ENCODE assay signal across 8 cellular contexts in the genomic region with DNA sequence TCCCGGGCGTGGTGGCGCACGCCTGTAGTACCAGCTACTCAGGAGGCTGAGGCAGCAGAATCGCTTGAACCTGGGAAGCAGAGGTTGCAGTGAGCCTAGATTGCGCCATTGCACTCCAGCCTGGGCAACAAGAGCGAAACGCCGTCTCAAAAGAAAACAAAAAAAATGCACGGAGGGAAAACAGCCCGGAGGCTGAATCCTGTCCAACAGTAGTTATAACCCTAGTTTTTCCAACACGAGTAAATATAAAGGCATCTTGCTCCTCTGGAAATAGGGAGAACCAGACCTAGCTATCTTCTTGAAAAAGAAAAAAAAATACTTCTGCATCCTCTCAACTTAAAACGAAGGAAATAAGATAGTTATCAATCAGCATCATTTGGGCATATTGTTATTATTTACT.
DNase-seq lines count a peak whose midpoint lies in the region; ATAC-seq and TF ChIP-seq lines count a peak whose summit lies in the region.
"Not testable (repeated sequence)": the region's sequence is repeated elsewhere in the genome, so short reads cannot be mapped to it uniquely, and the experiment has no call there.

No MANE protein-coding gene starts in this region.

- not testable (repeated sequence) for H3K9me3 Mint-ChIP-seq in activated naive CD4-positive, alpha-beta T cell treated with anti-CD3 and anti-CD28 coated beads, Interleukin-2, amount 10 ng/mL, durations not matched to agents 7 days and 5 days; effector memory CD8-positive, alpha-beta T cell; nephron; stimulated activated naive CD8-positive, alpha-beta T cell treated with anti-CD3 and anti-CD28 coated beads, Interleukin-15, Interleukin-2, amounts not matched to agents 100 ng/mL and 50 ng/mL, for 24 hours

- 78% methylated on average over 13 of the region's 13 CpGs for WGBS in hepatocyte (ENCODE audit: low lambda C conversion rate, missing lambda C conversion rate)

- TF ChIP-seq CTCF in AG04449 (IDR thresholded peaks at IDR 0.05; ENCODE audit: insufficient read depth, low read length, missing control alignments); HEK293 (tag by site-specific recombination; IDR thresholded peaks at IDR 0.05); RWPE1 (conservative IDR thresholded peaks at IDR 0.05; ENCODE audit: low read depth); hepatocyte (IDR thresholded peaks at IDR 0.05; ENCODE audit: poor library complexity); nephron (IDR thresholded peaks at IDR 0.05; ENCODE audit: unreplicated experiment in 3 of 3): not testable (repeated sequence)

- not testable (repeated sequence) for DNase-seq in AG04449 (ENCODE audit: low read depth, low spot score); RWPE1 (ENCODE audit: low spot score); activated naive CD4-positive, alpha-beta T cell treated with anti-CD3 and anti-CD28 coated beads, Interleukin-2, amount 10 ng/mL, durations not matched to agents 7 days and 5 days; effector memory CD8-positive, alpha-beta T cell; hepatocyte (ENCODE audit: low spot score)

- POLR2A ChIA-PET in AG04449 (lab: Yijun Ruan, JAX): interaction anchor here (0.9 to 1.9 kb wide), 4 partner anchors 21 to 544 kb away, joined by 3 to 6 read pairs (median 5); no protein-coding TSS in a partner anchor
- POLR2A ChIA-PET in HEK293 (lab: Yijun Ruan, JAX): interaction anchor here (0.8 to 1.4 kb wide), 2 partner anchors 31 to 124 kb away, joined by 3 to 4 read pairs; no protein-coding TSS in a partner anchor
- POLR2A ChIA-PET in RWPE1 (lab: Yijun Ruan, JAX; ENCODE audit: low non-redundant PET): not testable (repeated sequence)

- H3K79me2 ChIP-seq in hepatocyte: not testable (repeated sequence)

- not testable (repeated sequence) for H3K27ac Mint-ChIP-seq in activated naive CD4-positive, alpha-beta T cell treated with anti-CD3 and anti-CD28 coated beads, Interleukin-2, amount 10 ng/mL, durations not matched to agents 7 days and 5 days
- H3K27ac Mint-ChIP-seq in effector memory CD8-positive, alpha-beta T cell: peak overlapping the region; percentile 89 to 94
- peak overlapping the region in 2 of 3 experiments; percentile 8 to 83 for H3K27ac Mint-ChIP-seq in nephron
- H3K27ac Mint-ChIP-seq in stimulated activated naive CD8-positive, alpha-beta T cell treated with anti-CD3 and anti-CD28 coated beads, Interleukin-15, Interleukin-2, amounts not matched to agents 100 ng/mL and 50 ng/mL, for 24 hours: peak overlapping the region; percentile 93

- not testable (repeated sequence) for H3K9me3 ChIP-seq in HEK293 (ENCODE audit: control insufficient read depth, insufficient read depth, low read depth, low read length); hepatocyte (ENCODE audit: low read depth)

- not testable (repeated sequence) for H4K20me1 ChIP-seq in hepatocyte (ENCODE audit: insufficient read depth, poor library complexity, severe bottlenecking)

- H3K4me1 Mint-ChIP-seq in activated naive CD4-positive, alpha-beta T cell treated with anti-CD3 and anti-CD28 coated beads, Interleukin-2, amount 10 ng/mL, durations not matched to agents 7 days and 5 days: peaks cover 17% of the 10 kb centered on the region
- peaks cover 9 to 11% of the 10 kb centered on the region in 2 donors for H3K4me1 Mint-ChIP-seq in effector memory CD8-positive, alpha-beta T cell (ENCODE audit: low read depth in 2 of 2)
- peaks cover 15% of the 10 kb centered on the region for H3K4me1 Mint-ChIP-seq in nephron
- peaks cover 23% of the 10 kb centered on the region for H3K4me1 Mint-ChIP-seq in stimulated activated naive CD8-positive, alpha-beta T cell treated with anti-CD3 and anti-CD28 coated beads, Interleukin-15, Interleukin-2, amounts not matched to agents 100 ng/mL and 50 ng/mL, for 24 hours (ENCODE audit: low read depth)

- H3K27me3 Mint-ChIP-seq in activated naive CD4-positive, alpha-beta T cell treated with anti-CD3 and anti-CD28 coated beads, Interleukin-2, amount 10 ng/mL, durations not matched to agents 7 days and 5 days: peaks cover 13% of the 10 kb centered on the region
- H3K27me3 Mint-ChIP-seq in effector memory CD8-positive, alpha-beta T cell; nephron (ENCODE audit: low read depth); stimulated activated naive CD8-positive, alpha-beta T cell treated with anti-CD3 and anti-CD28 coated beads, Interleukin-15, Interleukin-2, amounts not matched to agents 100 ng/mL and 50 ng/mL, for 24 hours: not testable (repeated sequence)

- CTCF ChIA-PET in AG04449 (lab: Yijun Ruan, JAX): interaction anchor here (0.6 to 4.0 kb wide), 29 partner anchors 7 to 1400 kb away, joined by 3 to 49 read pairs (median 10); no protein-coding TSS in a partner anchor
- CTCF ChIA-PET in HEK293 (lab: Yijun Ruan, JAX): interaction anchor here (0.6 to 2.7 kb wide), 13 partner anchors 8 to 565 kb away, joined by 3 to 15 read pairs (median 4); no protein-coding TSS in a partner anchor
- CTCF ChIA-PET in RWPE1 (lab: Yijun Ruan, JAX): interaction anchor here (0.7 to 1.6 kb wide), 4 partner anchors 8 to 189 kb away, joined by 3 to 7 read pairs (median 4); no protein-coding TSS in a partner anchor
- CTCF ChIA-PET in activated naive CD4-positive, alpha-beta T cell treated with anti-CD3 and anti-CD28 coated beads, Interleukin-2, amount 10 ng/mL, durations not matched to agents 7 days and 5 days (lab: Charles Lee): interaction anchor here (1.1 to 2.9 kb wide), 11 partner anchors 9 to 692 kb away, joined by 3 to 26 read pairs (median 6); no protein-coding TSS in a partner anchor

- H3K36me3 ChIP-seq in HEK293 (ENCODE audit: control insufficient read depth in 2 of 2, insufficient read depth in 1 of 2, low read length in 2 of 2); hepatocyte (replicated peaks; ENCODE audit: insufficient read depth, low read depth): not testable (repeated sequence)

- H2AFZ ChIP-seq in hepatocyte: peak overlapping the region; percentile 84

- not testable (repeated sequence) for H3K27me3 ChIP-seq in hepatocyte

- H3K36me3 Mint-ChIP-seq in activated naive CD4-positive, alpha-beta T cell treated with anti-CD3 and anti-CD28 coated beads, Interleukin-2, amount 10 ng/mL, durations not matched to agents 7 days and 5 days; effector memory CD8-positive, alpha-beta T cell (ENCODE audit: insufficient read depth); nephron (ENCODE audit: low read depth); stimulated activated naive CD8-positive, alpha-beta T cell treated with anti-CD3 and anti-CD28 coated beads, Interleukin-15, Interleukin-2, amounts not matched to agents 100 ng/mL and 50 ng/mL, for 24 hours (ENCODE audit: low read depth): not testable (repeated sequence)

- peak overlapping the region; percentile 83 for H3K4me3 Mint-ChIP-seq in activated naive CD4-positive, alpha-beta T cell treated with anti-CD3 and anti-CD28 coated beads, Interleukin-2, amount 10 ng/mL, durations not matched to agents 7 days and 5 days
- H3K4me3 Mint-ChIP-seq in effector memory CD8-positive, alpha-beta T cell: peak overlapping the region; percentile 82
- peak overlapping the region; percentile 67 to 94 (median 79) for H3K4me3 Mint-ChIP-seq in nephron
- H3K4me3 Mint-ChIP-seq in stimulated activated naive CD8-positive, alpha-beta T cell treated with anti-CD3 and anti-CD28 coated beads, Interleukin-15, Interleukin-2, amounts not matched to agents 100 ng/mL and 50 ng/mL, for 24 hours: peak overlapping the region; percentile 81

- not testable (repeated sequence) for H3K27ac ChIP-seq in HEK293 (ENCODE audit: extremely low read depth, low read depth, low read length)
- H3K27ac ChIP-seq in RWPE1: peak overlapping the region; percentile 97
- H3K27ac ChIP-seq in hepatocyte: peak overlapping the region; percentile 98

- H3K4me3 ChIP-seq in AG04449 (ENCODE audit: low read depth, low read length): peak overlapping the region; percentile 67
- peak overlapping the region; percentile 52; the same call in 1 of the 2 replicates for H3K4me3 ChIP-seq in HEK293 (ENCODE audit: low read depth, low read length)
- H3K4me3 ChIP-seq in hepatocyte: peak overlapping the region; percentile 51

- not testable (repeated sequence) for H3K4me1 ChIP-seq in HEK293 (ENCODE audit: control insufficient read depth, insufficient read depth, low read length); hepatocyte (ENCODE audit: insufficient read depth)

- not testable (repeated sequence) for H3K9me2 ChIP-seq in hepatocyte (replicated peaks; ENCODE audit: insufficient read depth)

- ATAC-seq in effector memory CD8-positive, alpha-beta T cell (replicated peaks): not testable (repeated sequence)

- H3K4me2 ChIP-seq in hepatocyte: peak overlapping the region; percentile 89
